In genomic region chr16:11308493-11309283, GRCh38 we compare ENCODE assay signal across 14 cellular contexts. TPM values are rescaled to one million over a fixed set of nuclear protein-coding genes. Genes with fewer than 3 reads are reported as not detected.
DNase-seq lines count a peak whose midpoint lies in the region; ATAC-seq and TF ChIP-seq lines count a peak whose summit lies in the region.
"Had no signal": no experiment of that assay in that cellular context is flagged by ENCODE, and none has a peak within 500 bp of the region (broad histone marks: within the 10 kb centered on the region; RNA-seq: fewer than 3 reads in every experiment).

No MANE protein-coding gene starts in this region.

- H3K36me3 Mint-ChIP-seq in activated CD4-positive, alpha-beta T cell treated with anti-CD3 and anti-CD28 coated beads, Interleukin-2, amount 10 ng/mL, durations not matched to agents 7 days and 5 days (ENCODE audit: low read depth): no peaks in the 10 kb centered on the region
- H3K36me3 Mint-ChIP-seq in activated B cell treated with CpG ODN at 0.5 μM for 24 hours (ENCODE audit: low read depth): no peaks in the 10 kb centered on the region
- H3K36me3 Mint-ChIP-seq in activated T-helper 17 cell treated with anti-CD3 and anti-CD28 coated beads, Interleukin-2, amount 50 U/mL, for 72 hours (ENCODE audit: low read depth): no peaks in the 10 kb centered on the region
- no peaks in the 10 kb centered on the region for H3K36me3 Mint-ChIP-seq in glutamatergic neuron (ENCODE audit: unreplicated experiment)

- H3K27me3 ChIP-seq in thyroid gland: no peaks in the 10 kb centered on the region

- WGBS in thyroid gland, 2 donors: 73 to 91% methylated on average over 6 to 7 of the region's 15 CpGs

- H3K4me1 Mint-ChIP-seq in activated CD4-positive, alpha-beta T cell treated with anti-CD3 and anti-CD28 coated beads, Interleukin-2, amount 10 ng/mL, durations not matched to agents 7 days and 5 days: peaks cover 66% of the 10 kb centered on the region
- H3K4me1 Mint-ChIP-seq in activated B cell treated with CpG ODN at 0.5 μM for 24 hours (peaks cover 82% of the 10 kb centered on the region), glutamatergic neuron (ENCODE audit: low read depth, unreplicated experiment) (peaks cover 4% of the 10 kb centered on the region)
- peaks cover 14% of the 10 kb centered on the region for H3K4me1 Mint-ChIP-seq in activated T-helper 17 cell treated with anti-CD3 and anti-CD28 coated beads, Interleukin-2, amount 50 U/mL, for 72 hours

- no peaks in the 10 kb centered on the region for H3K9me3 ChIP-seq in thyroid gland

- peak; percentile 67 for ATAC-seq in activated B cell treated with CpG ODN at 0.5 μM for 24 hours (ENCODE audit: low read depth)
- no peak for ATAC-seq in activated T-helper 17 cell treated with anti-CD3 and anti-CD28 coated beads, Interleukin-2, amount 50 U/mL, for 72 hours (replicated peaks)
- ATAC-seq: naive thymus-derived CD4-positive, alpha-beta T cell had no signal

- peaks cover 2% of the 10 kb centered on the region for H3K9me3 Mint-ChIP-seq in activated CD4-positive, alpha-beta T cell treated with anti-CD3 and anti-CD28 coated beads, Interleukin-2, amount 10 ng/mL, durations not matched to agents 7 days and 5 days
- H3K9me3 Mint-ChIP-seq in activated B cell treated with CpG ODN at 0.5 μM for 24 hours (no peaks in the 10 kb centered on the region), glutamatergic neuron (ENCODE audit: unreplicated experiment) (peaks cover 1% of the 10 kb centered on the region)
- H3K9me3 Mint-ChIP-seq in activated T-helper 17 cell treated with anti-CD3 and anti-CD28 coated beads, Interleukin-2, amount 50 U/mL, for 72 hours: no peaks in the 10 kb centered on the region
- H3K9me3 Mint-ChIP-seq: naive thymus-derived CD4-positive, alpha-beta T cell had no signal

- POLR2A ChIA-PET in activated CD4-positive, alpha-beta T cell treated with anti-CD3 and anti-CD28 coated beads, Interleukin-2, amount 10 ng/mL, durations not matched to agents 7 days and 5 days (lab: Charles Lee): interaction anchor here (0.6 to 1.5 kb wide), 2 partner anchors 11 to 109 kb away, joined by 3 read pairs; no protein-coding TSS in a partner anchor
- POLR2A ChIA-PET in activated B cell treated with CpG ODN at 0.5 μM for 24 hours (lab: Charles Lee): interaction anchor here (0.5 to 6.8 kb wide), 16 partner anchors 10 to 344 kb away, joined by 3 to 138 read pairs (median 8); partner anchors contain the start of gene SOCS1

- TF ChIP-seq CTCF in activated B cell treated with CpG ODN at 0.5 μM for 24 hours (IDR thresholded peaks at IDR 0.05): no peak
- TF ChIP-seq CTCF in thyroid gland (IDR thresholded peaks at IDR 0.05): no peak
- TF ChIP-seq CTCF in glutamatergic neuron (IDR thresholded peaks at IDR 0.05; ENCODE audit: partially characterized antibody, unreplicated experiment): no peak

- H3K4me3 Mint-ChIP-seq in activated CD4-positive, alpha-beta T cell treated with anti-CD3 and anti-CD28 coated beads, Interleukin-2, amount 10 ng/mL, durations not matched to agents 7 days and 5 days: no peak overlapping the region
- H3K4me3 Mint-ChIP-seq in activated B cell treated with CpG ODN at 0.5 μM for 24 hours: peak overlapping the region; percentile 56
- no peak overlapping the region for H3K4me3 Mint-ChIP-seq in activated T-helper 17 cell treated with anti-CD3 and anti-CD28 coated beads, Interleukin-2, amount 50 U/mL, for 72 hours
- H3K4me3 Mint-ChIP-seq in glutamatergic neuron (ENCODE audit: unreplicated experiment): no peak overlapping the region

- intact Hi-C loops in activated B cell treated with CpG ODN at 0.5 μM for 24 hours (cut with micrococcal nuclease) (loop anchor here (1.0 kb wide), 1 partner anchor 50 kb away; no protein-coding TSS in a partner anchor), thyroid gland (cut with DNase I) (no loop called here)

- peak overlapping the region; percentile 4 to 37 (median 9) for H3K27ac ChIP-seq in thyroid gland
- H3K27ac ChIP-seq: VCaP had no signal

- no peak overlapping the region for H3K4me3 ChIP-seq in Jurkat, Clone E6-1 (ENCODE audit: low read length)
- no peak overlapping the region for H3K4me3 ChIP-seq in thyroid gland (replicated peaks in 1 of 3)

- H3K27me3 Mint-ChIP-seq in activated CD4-positive, alpha-beta T cell treated with anti-CD3 and anti-CD28 coated beads, Interleukin-2, amount 10 ng/mL, durations not matched to agents 7 days and 5 days: no peaks in the 10 kb centered on the region
- H3K27me3 Mint-ChIP-seq in activated B cell treated with CpG ODN at 0.5 μM for 24 hours (no peaks in the 10 kb centered on the region), glutamatergic neuron (ENCODE audit: unreplicated experiment) (peaks cover 2% of the 10 kb centered on the region)
- H3K27me3 Mint-ChIP-seq in activated T-helper 17 cell treated with anti-CD3 and anti-CD28 coated beads, Interleukin-2, amount 50 U/mL, for 72 hours: no peaks in the 10 kb centered on the region
- H3K27me3 Mint-ChIP-seq: naive thymus-derived CD4-positive, alpha-beta T cell had no signal

- no peak for DNase-seq in activated CD4-positive, alpha-beta T cell treated with anti-CD3 and anti-CD28 coated beads, Interleukin-2, amount 10 ng/mL, durations not matched to agents 7 days and 5 days
- no peak for DNase-seq in activated CD4-positive, alpha-beta T cell treated with anti-CD3 and anti-CD28 coated beads for 1 hour
- DNase-seq in Jurkat, Clone E6-1 (ENCODE audit: low read depth, low spot score): peak; percentile 77
- peak; percentile 55 for DNase-seq in activated B cell treated with CpG ODN at 0.5 μM for 24 hours
- peak; percentile 66 to 67 for DNase-seq in thyroid gland
- no peak for DNase-seq in epidermal melanocyte (ENCODE audit: insufficient read length, low spot score)
- DNase-seq in glutamatergic neuron: no peak
- DNase-seq: ACHN; naive thymus-derived CD4-positive, alpha-beta T cell; NCI-H2107 had no signal

- no peaks in the 10 kb centered on the region for H3K36me3 ChIP-seq in thyroid gland

- CTCF ChIA-PET in activated CD4-positive, alpha-beta T cell treated with anti-CD3 and anti-CD28 coated beads, Interleukin-2, amount 10 ng/mL, durations not matched to agents 7 days and 5 days (lab: Charles Lee): interaction anchor here (1.5 to 5.9 kb wide), 3 partner anchors 11 to 51 kb away, joined by 3 to 28 read pairs (median 5); no protein-coding TSS in a partner anchor
- CTCF ChIA-PET in activated B cell treated with CpG ODN at 0.5 μM for 24 hours (lab: Charles Lee): interaction anchor here (0.7 to 4.7 kb wide), 8 partner anchors 11 to 343 kb away, joined by 3 to 32 read pairs (median 4); partner anchors contain the start of gene SOCS1

- H3K4me1 ChIP-seq in thyroid gland: peaks cover 15 to 56% of the 10 kb centered on the region in 2 donors

- H3K27ac Mint-ChIP-seq in activated CD4-positive, alpha-beta T cell treated with anti-CD3 and anti-CD28 coated beads, Interleukin-2, amount 10 ng/mL, durations not matched to agents 7 days and 5 days: peak overlapping the region; percentile 86
- H3K27ac Mint-ChIP-seq in activated B cell treated with CpG ODN at 0.5 μM for 24 hours (peak overlapping the region; percentile 95), glutamatergic neuron (ENCODE audit: unreplicated experiment) (no peak overlapping the region)
- no peak overlapping the region for H3K27ac Mint-ChIP-seq in activated T-helper 17 cell treated with anti-CD3 and anti-CD28 coated beads, Interleukin-2, amount 50 U/mL, for 72 hours

- TF ChIP-seq POLR2A in thyroid gland (IDR thresholded peaks at IDR 0.05): no peak

RNA-seq across cellular contexts. Expression of gene PRM1, which starts 27.6 kb away (rescaled TPM):
- total RNA-seq in activated CD4-positive, alpha-beta T cell treated with anti-CD3 and anti-CD28 coated beads, Interleukin-2, amount 10 ng/mL, durations not matched to agents 7 days and 5 days: not detected
- polyA plus RNA-seq in Jurkat, Clone E6-1 (2012; ENCODE audit: insufficient read depth, insufficient read length): not detected
- total RNA-seq in activated B cell treated with CpG ODN at 0.5 μM for 24 hours (not detected in 2 replicates), thyroid gland (100 to 1,000 TPM in 1 of 4 donors, 10 to 100 TPM in 1, not detected in 2; 13.7 to 335 TPM), glutamatergic neuron (ENCODE audit: unreplicated experiment) (not detected)
- total RNA-seq in activated T-helper 17 cell treated with anti-CD3 and anti-CD28 coated beads, Interleukin-2, amount 50 U/mL, for 72 hours: not detected
- total RNA-seq: cardiac septum; naive thymus-derived CD4-positive, alpha-beta T cell had no signal
- polyA plus RNA-seq: esophagus; naive thymus-derived CD4-positive, alpha-beta T cell had no signal

RNA-seq across cellular contexts. Expression of gene PRM2, which starts 32.4 kb away (rescaled TPM):
- total RNA-seq in activated CD4-positive, alpha-beta T cell treated with anti-CD3 and anti-CD28 coated beads, Interleukin-2, amount 10 ng/mL, durations not matched to agents 7 days and 5 days: not detected
- not detected for polyA plus RNA-seq in Jurkat, Clone E6-1 (2012; ENCODE audit: insufficient read depth, insufficient read length)
- total RNA-seq in activated B cell treated with CpG ODN at 0.5 μM for 24 hours (not detected in 2 replicates), thyroid gland (10 to 100 TPM in 1 of 4 donors, 1 to 10 TPM in 1, not detected in 2; 8.2 to 64.4 TPM), glutamatergic neuron (ENCODE audit: unreplicated experiment) (not detected)
- total RNA-seq in activated T-helper 17 cell treated with anti-CD3 and anti-CD28 coated beads, Interleukin-2, amount 50 U/mL, for 72 hours: not detected
- total RNA-seq: cardiac septum; naive thymus-derived CD4-positive, alpha-beta T cell had no signal
- polyA plus RNA-seq: esophagus; naive thymus-derived CD4-positive, alpha-beta T cell had no signal

RNA-seq across cellular contexts. Expression of gene PRM3, which starts 35.3 kb away (rescaled TPM):
- not detected for total RNA-seq in activated CD4-positive, alpha-beta T cell treated with anti-CD3 and anti-CD28 coated beads, Interleukin-2, amount 10 ng/mL, durations not matched to agents 7 days and 5 days
- not detected for polyA plus RNA-seq in Jurkat, Clone E6-1 (2012; ENCODE audit: insufficient read depth, insufficient read length)
- total RNA-seq in activated B cell treated with CpG ODN at 0.5 μM for 24 hours: not detected in 2 replicates
- total RNA-seq in thyroid gland: not detected
- total RNA-seq in activated T-helper 17 cell treated with anti-CD3 and anti-CD28 coated beads, Interleukin-2, amount 50 U/mL, for 72 hours: not detected
- total RNA-seq in glutamatergic neuron (ENCODE audit: unreplicated experiment): not detected
- total RNA-seq: cardiac septum; naive thymus-derived CD4-positive, alpha-beta T cell had no signal
- polyA plus RNA-seq: esophagus; naive thymus-derived CD4-positive, alpha-beta T cell had no signal

RNA-seq across cellular contexts. Expression of gene RMI2, which starts 36.6 kb away (rescaled TPM):
- 10 to 100 TPM; 53.5 to 55.1 TPM for total RNA-seq in activated CD4-positive, alpha-beta T cell treated with anti-CD3 and anti-CD28 coated beads, Interleukin-2, amount 10 ng/mL, durations not matched to agents 7 days and 5 days
- 23.6 TPM for polyA plus RNA-seq in Jurkat, Clone E6-1 (2012; ENCODE audit: insufficient read depth, insufficient read length)
- total RNA-seq in activated B cell treated with CpG ODN at 0.5 μM for 24 hours: 8.1 TPM in 2 replicates
- 1 to 10 TPM in 3 of 4 donors, not detected in 1; 2.5 to 2.8 (median 2.6) TPM for total RNA-seq in thyroid gland
- 10 to 100 TPM; 31.6 to 34.3 TPM for total RNA-seq in activated T-helper 17 cell treated with anti-CD3 and anti-CD28 coated beads, Interleukin-2, amount 50 U/mL, for 72 hours
- 4.2 TPM for total RNA-seq in glutamatergic neuron (ENCODE audit: unreplicated experiment)

RNA-seq across cellular contexts. Expression of gene TNP2, which starts 39.6 kb away (rescaled TPM):
- total RNA-seq in activated CD4-positive, alpha-beta T cell treated with anti-CD3 and anti-CD28 coated beads, Interleukin-2, amount 10 ng/mL, durations not matched to agents 7 days and 5 days: not detected
- not detected for polyA plus RNA-seq in Jurkat, Clone E6-1 (2012; ENCODE audit: insufficient read depth, insufficient read length)
- total RNA-seq in activated B cell treated with CpG ODN at 0.5 μM for 24 hours: not detected in 2 replicates
- total RNA-seq in thyroid gland: not detected
- not detected for total RNA-seq in activated T-helper 17 cell treated with anti-CD3 and anti-CD28 coated beads, Interleukin-2, amount 50 U/mL, for 72 hours
- total RNA-seq in glutamatergic neuron (ENCODE audit: unreplicated experiment): not detected
- total RNA-seq: cardiac septum; naive thymus-derived CD4-positive, alpha-beta T cell had no signal
- polyA plus RNA-seq: esophagus; naive thymus-derived CD4-positive, alpha-beta T cell had no signal

Comparison
In these comparisons a context has a peak if more than half of its experiments do, and no peak if none do; other contexts are left out.
1. DNase-seq: peak in Jurkat, Clone E6-1 (single experiment), activated B cell treated with CpG ODN at 0.5 μM for 24 hours (single experiment) and thyroid gland (2 of 2); none in activated CD4-positive, alpha-beta T cell treated with anti-CD3 and anti-CD28 coated beads, Interleukin-2, amount 10 ng/mL, durations not matched to agents 7 days and 5 days (single experiment), activated CD4-positive, alpha-beta T cell treated with anti-CD3 and anti-CD28 coated beads for 1 hour (single experiment), epidermal melanocyte (single experiment) and glutamatergic neuron (single experiment).
2. H3K27ac Mint-ChIP-seq: peak in activated CD4-positive, alpha-beta T cell treated with anti-CD3 and anti-CD28 coated beads, Interleukin-2, amount 10 ng/mL, durations not matched to agents 7 days and 5 days (single experiment) and activated B cell treated with CpG ODN at 0.5 μM for 24 hours (single experiment); none in activated T-helper 17 cell treated with anti-CD3 and anti-CD28 coated beads, Interleukin-2, amount 50 U/mL, for 72 hours (single experiment) and glutamatergic neuron (single experiment).